In genomic region chr7:31814187-31814586, GRCh38 we compare ENCODE assay signal across 13 cellular contexts.
DNase-seq lines count a peak whose midpoint lies in the region; ATAC-seq, FAIRE-seq and TF ChIP-seq lines count a peak whose summit lies in the region.
"Had no signal": no experiment of that assay in that cellular context is flagged by ENCODE, and none has a peak within 500 bp of the region (broad histone marks: within the 10 kb centered on the region; RNA-seq: fewer than 3 reads in every experiment).

No MANE protein-coding gene starts in this region.

- intact Hi-C loops in heart left ventricle (cut with DNase I) (loop anchor here in 1 of 10 donors (10.0 kb wide), 1 partner anchor 361 kb away; no protein-coding TSS in a partner anchor), right cardiac atrium (cut with DNase I) (no loop called here)

- peaks cover 0 to 92% (median 20%) of the 10 kb centered on the region in 9 donors for H3K36me3 ChIP-seq in heart left ventricle
- H3K36me3 ChIP-seq: ovary had no signal

- peaks cover 0 to 16% (median 0%) of the 10 kb centered on the region in 12 donors for H3K4me1 ChIP-seq in heart left ventricle
- H3K4me1 ChIP-seq in right cardiac atrium (ENCODE audit: control insufficient read depth, insufficient read depth, low read length), result no peaks in the 10 kb centered on the region
- H3K4me1 ChIP-seq: tibial nerve had no signal

- H3K27ac ChIP-seq in heart left ventricle, result no peak overlapping the region
- H3K27ac ChIP-seq in right cardiac atrium (ENCODE audit: low read length), result no peak overlapping the region
- H3K27ac ChIP-seq: ovary, tibial nerve had no signal

- DNase-seq in heart left ventricle (no peak), right cardiac atrium (no peak), RPMI7951 (ENCODE audit: low read depth) (peak; percentile 37), fibroblast of peridontal ligament (ENCODE audit: extremely low read depth) (peak; percentile 3), urothelium cell line (ENCODE audit: low spot score) (peak; percentile 13), NCI-H2227 treated with DMSO at 0.1 percent for 48 hours (lab: John Stamatoyannopoulos, UW) (no peak)
- DNase-seq: cortex of kidney, ovary had no signal

- H3K9me3 ChIP-seq in heart left ventricle (no peaks in the 10 kb centered on the region), right cardiac atrium (ENCODE audit: control insufficient read depth, low read length) (no peaks in the 10 kb centered on the region)
- H3K9me3 ChIP-seq: ovary, tibial nerve had no signal

- H3K4me3 ChIP-seq in heart left ventricle (no peak overlapping the region), right cardiac atrium (ENCODE audit: low read length) (no peak overlapping the region)
- H3K4me3 ChIP-seq: ovary, tibial nerve had no signal

- H3K27me3 ChIP-seq in heart left ventricle (no peaks in the 10 kb centered on the region), right cardiac atrium (ENCODE audit: control insufficient read depth, insufficient read depth) (no peaks in the 10 kb centered on the region)
- H3K27me3 ChIP-seq: ovary, tibial nerve had no signal

- no peak for ATAC-seq in heart left ventricle
- no peak for ATAC-seq in right cardiac atrium
- no peak for ATAC-seq in HG02938 (IDR thresholded peaks at IDR 0.05; ENCODE audit: unreplicated experiment)
- ATAC-seq in GM21526 (IDR thresholded peaks at IDR 0.05; ENCODE audit: low FRiP score, unreplicated experiment), result no peak
- ATAC-seq: activated T-helper 17 cell treated with anti-CD3 and anti-CD28 coated beads, Interleukin-2, amount 50 U/mL, for 72 hours had no signal

- no peak for FAIRE-seq in urothelium cell line (lab: Jason Lieb, UNC)
- FAIRE-seq: GM12891 had no signal

- WGBS in heart left ventricle, 4 donors, result 73 to 83% (median 78%) methylated on average over 3 of the region's 3 CpGs
- WGBS in right cardiac atrium, result 85% methylated on average over 3 of the region's 3 CpGs

- peak in 9 of 12 donors; percentile 9 to 47 (median 36) for TF ChIP-seq CTCF in heart left ventricle (IDR thresholded peaks at IDR 0.05)

- TF ChIP-seq POLR2A in heart left ventricle (IDR thresholded peaks at IDR 0.05), result no peak

Comparison
In these comparisons a context has a peak if more than half of its experiments do, and no peak if none do; other contexts are left out.
1. DNase-seq: peak in RPMI7951 (single experiment), fibroblast of peridontal ligament (single experiment) and urothelium cell line (single experiment); none in heart left ventricle (0 of 5), right cardiac atrium (0 of 3) and NCI-H2227 treated with DMSO at 0.1 percent for 48 hours (single experiment).